In genomic region chr19:23305555-23305954, GRCh38 we compare ENCODE assay signal across 28 cellular contexts. TPM values are rescaled to one million over a fixed set of nuclear protein-coding genes. Genes with fewer than 3 reads are reported as not detected.
DNase-seq lines count a peak whose midpoint lies in the region; FAIRE-seq and TF ChIP-seq lines count a peak whose summit lies in the region.
"Had no signal": no experiment of that assay in that cellular context is flagged by ENCODE, and none has a peak within 500 bp of the region (broad histone marks: within the 10 kb centered on the region; RNA-seq: fewer than 3 reads in every experiment).

No MANE protein-coding gene starts in this region.

- H4K20me1 ChIP-seq in neural cell (ENCODE audit: insufficient read depth), result no peaks in the 10 kb centered on the region

- DNase-seq in NCI-H2171 treated with DMSO at 0.1 percent for 48 hours (lab: John Stamatoyannopoulos, UW) (peak; percentile 9), NCI-H2171 (lab: John Stamatoyannopoulos, UW) (no peak), NAMALWA (ENCODE audit: low spot score) (peak; percentile 49), bronchial epithelial cell (ENCODE audit: low read depth) (no peak), SJCRH30 (no peak), ovary (no peak), urothelium cell line (ENCODE audit: low spot score) (no peak)
- DNase-seq: activated CD4-positive, CD25-positive, alpha-beta regulatory T cell treated with anti-CD3 and anti-CD28 coated beads, Interleukin-2, amount 50 U/mL, for 72 hours; activated CD8-positive, alpha-beta memory T cell treated with anti-CD3 and anti-CD28 coated beads for 24 hours; activated naive CD4-positive, alpha-beta T cell treated with Interleukin-2 at 50 U/mL for 16 hours; activated T-cell treated with anti-CD3 and anti-CD28 coated beads, Interleukin-2, amount 50 U/mL, for 48 hours; glutamatergic neuron; IMR-90; MG63; naive B cell; NCI-H1694; NCI-H345; stomach; T-helper 9 cell had no signal

- TF ChIP-seq EP300 in neural cell (conservative IDR thresholded peaks at IDR 0.05; ENCODE audit: poor library complexity, severe bottlenecking) (no peak), ovary (IDR thresholded peaks at IDR 0.05) (no peak)

- H3K27ac ChIP-seq in neural cell (ENCODE audit: low read length) (no peak overlapping the region), SJCRH30 (no peak overlapping the region), ovary (no peak overlapping the region)
- H3K27ac ChIP-seq: breast epithelium, HL-60, right atrium auricular region, SK-N-MC, stomach, tibial nerve had no signal

- no peak for TF ChIP-seq RAD21 in neural cell (conservative IDR thresholded peaks at IDR 0.05)

- intact Hi-C loops in ovary (cut with DNase I), result no loop called here

- 21 to 50% (median 28%) methylated on average over 1 of the region's 1 CpG for WGBS in ovary, 3 donors

- no peak overlapping the region for H3K4me2 ChIP-seq in neural cell (ENCODE audit: low read length)

- no peak overlapping the region for H3K9ac ChIP-seq in neural cell (ENCODE audit: low read length)

- no peak overlapping the region for H2AFZ ChIP-seq in neural cell (ENCODE audit: low read depth, low read length)

- H3K4me3 ChIP-seq in bronchial epithelial cell (ENCODE audit: low read depth, low read length), result no peak overlapping the region
- no peak overlapping the region for H3K4me3 ChIP-seq in neural cell (ENCODE audit: low read length)
- H3K4me3 ChIP-seq in SJCRH30, result no peak overlapping the region
- no peak overlapping the region for H3K4me3 ChIP-seq in ovary
- H3K4me3 ChIP-seq: breast epithelium, MG63, right atrium auricular region, SK-N-MC, stomach, tibial nerve had no signal

- H3K27me3 ChIP-seq in bronchial epithelial cell (ENCODE audit: control insufficient read depth, insufficient read depth, low read length), result no peaks in the 10 kb centered on the region
- H3K27me3 ChIP-seq in neural cell (ENCODE audit: insufficient read depth, low read depth, low read length), result no peaks in the 10 kb centered on the region
- H3K27me3 ChIP-seq in SJCRH30, result no peaks in the 10 kb centered on the region
- no peaks in the 10 kb centered on the region for H3K27me3 ChIP-seq in ovary
- H3K27me3 ChIP-seq: breast epithelium, MG63, right atrium auricular region, stomach, tibial nerve had no signal

- FAIRE-seq in bronchial epithelial cell (lab: Jason Lieb, UNC), result peak; percentile 18
- no peak for FAIRE-seq in urothelium cell line (lab: Jason Lieb, UNC)
- FAIRE-seq: A204.1, GM18507, RCC 7860 had no signal

- no peaks in the 10 kb centered on the region for H3K79me2 ChIP-seq in neural cell (replicated peaks; ENCODE audit: insufficient read depth, low read length)

- H3K9me3 ChIP-seq in neural cell (ENCODE audit: low read length) (no peaks in the 10 kb centered on the region), SJCRH30 (replicated peaks) (no peaks in the 10 kb centered on the region), ovary (no peaks in the 10 kb centered on the region)
- H3K9me3 ChIP-seq: MG63, right atrium auricular region had no signal

- peak; percentile 9 for TF ChIP-seq CTCF in bronchial epithelial cell (IDR thresholded peaks at IDR 0.05; ENCODE audit: insufficient read depth, low read length, severe bottlenecking)
- TF ChIP-seq CTCF in neural cell (IDR thresholded peaks at IDR 0.05; ENCODE audit: poor library complexity, severe bottlenecking), result peak; percentile 8
- no peak for TF ChIP-seq CTCF in ovary (IDR thresholded peaks at IDR 0.05)

- H3K4me1 ChIP-seq in SJCRH30 (no peaks in the 10 kb centered on the region), ovary (ENCODE audit: insufficient read depth) (no peaks in the 10 kb centered on the region)
- H3K4me1 ChIP-seq: breast epithelium, right atrium auricular region, stomach, tibial nerve had no signal

- no peak for TF ChIP-seq POLR2A in ovary (IDR thresholded peaks at IDR 0.05)

- H3K9me2 ChIP-seq in neural cell (ENCODE audit: insufficient read depth, low read length), result no peaks in the 10 kb centered on the region

- H3F3A ChIP-seq in neural cell (ENCODE audit: insufficient read depth, low read length, poor library complexity, severe bottlenecking), result no peaks in the 10 kb centered on the region

- H3K36me3 ChIP-seq in bronchial epithelial cell (ENCODE audit: control insufficient read depth, insufficient read depth, low read length) (no peaks in the 10 kb centered on the region), neural cell (ENCODE audit: insufficient read depth, low read length) (peaks cover 9% of the 10 kb centered on the region), SJCRH30 (no peaks in the 10 kb centered on the region; the same call in 1 of the 2 replicates), ovary (no peaks in the 10 kb centered on the region)
- H3K36me3 ChIP-seq: breast epithelium, MG63, right atrium auricular region had no signal

TF ChIP-seq in neural cell, 6 proteins besides CTCF, POLR2A, EP300 and RAD21:
- no peak for TF ChIP-seq SMC3 (conservative IDR thresholded peaks at IDR 0.05; ENCODE audit: poor library complexity)
- TF ChIP-seq EZH2 (IDR thresholded peaks at IDR 0.05; ENCODE audit: borderline replicate concordance, insufficient read depth, low read length, poor library complexity, severe bottlenecking), result no peak
- no peak for TF ChIP-seq MXI1 (conservative IDR thresholded peaks at IDR 0.05; ENCODE audit: poor library complexity, severe bottlenecking)
- no peak for TF ChIP-seq POLR2AphosphoS5 (IDR thresholded peaks at IDR 0.05)
- TF ChIP-seq REST (IDR thresholded peaks at IDR 0.05; ENCODE audit: borderline replicate concordance), result no peak
- TF ChIP-seq TAF1 (IDR thresholded peaks at IDR 0.05; ENCODE audit: low read depth), result no peak

RNA-seq across cellular contexts. Expression of gene ZNF724, which starts 55.4 kb away (rescaled TPM):
- 0.79 and 1.9 TPM in 2 replicates for total RNA-seq in bronchial epithelial cell
- 2.4 and 3.2 TPM in 2 replicates for polyA plus RNA-seq in neural cell
- 22.4 and 26.3 TPM in 2 replicates for polyA minus RNA-seq in neural cell
- 38.5 and 43.8 TPM in 2 replicates for total RNA-seq in SJCRH30 (2014; rRNA removed; shearing (Covaris generic))
- 1 to 10 TPM in 6 of 7 donors, not detected in 1; 1.4 to 2.2 (median 1.9) TPM for total RNA-seq in ovary
- under 1 TPM; 0.58 to 0.83 TPM for polyA plus RNA-seq in ovary

Comparison
In these comparisons a context has a peak if more than half of its experiments do, and no peak if none do; other contexts are left out.
1. DNase-seq: peak in NCI-H2171 treated with DMSO at 0.1 percent for 48 hours (single experiment) and NAMALWA (single experiment); none in NCI-H2171 (single experiment), bronchial epithelial cell (single experiment), SJCRH30 (0 of 2), ovary (0 of 5) and urothelium cell line (single experiment).
2. CTCF ChIP-seq: peak in bronchial epithelial cell (single experiment) and neural cell (single experiment); none in ovary (0 of 3).
3. RNA of gene ZNF724, which starts 55.4 kb away (total RNA-seq): 38.5 to 43.8 TPM in SJCRH30; 1.4 to 2.2 TPM in ovary and 0.79 to 1.9 TPM in bronchial epithelial cell; every median in the first group is over 10 times any median in the second.